8 cellular contexts compared by ENCODE assay signal in the genomic region with DNA sequence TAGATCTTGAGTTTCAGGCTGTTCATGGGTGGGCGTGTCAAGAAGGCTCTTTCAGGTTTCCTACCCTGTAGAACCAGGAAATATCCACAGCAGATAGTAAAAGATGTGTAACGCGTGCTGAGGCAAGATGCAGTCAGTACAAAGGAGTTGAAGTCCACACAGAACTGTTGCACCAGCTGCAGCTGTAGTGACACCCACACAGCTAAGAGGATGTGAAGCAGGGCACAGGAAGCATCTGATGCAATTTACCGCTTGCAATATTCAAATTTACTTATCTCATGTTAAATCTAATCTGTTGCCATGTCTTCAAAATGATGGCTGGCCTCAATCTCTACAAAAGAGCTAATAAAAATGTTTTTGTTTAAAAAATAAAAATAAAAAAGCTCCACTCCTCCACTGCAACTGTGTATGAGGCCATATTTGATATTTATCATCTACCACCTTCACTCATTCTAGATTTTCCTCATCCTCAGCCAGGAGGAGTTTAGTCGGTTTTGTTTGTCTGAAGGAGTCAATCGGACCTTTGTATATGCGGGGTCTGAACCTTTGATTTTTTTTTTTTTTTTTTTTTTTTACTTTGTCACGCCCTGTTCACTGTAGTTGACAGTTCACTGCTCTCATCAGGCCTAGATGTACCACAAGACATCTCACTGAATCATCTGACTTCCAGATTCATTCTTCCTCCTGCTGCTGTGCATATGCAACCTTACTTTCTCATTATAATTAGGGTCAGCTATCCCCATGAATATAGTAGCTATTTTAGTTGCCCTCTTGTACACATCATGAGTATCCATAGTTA.
DNase-seq lines count a peak whose midpoint lies in the region; ATAC-seq, FAIRE-seq and TF ChIP-seq lines count a peak whose summit lies in the region.

No MANE protein-coding gene starts in this region.

- DNase-seq in CD1c-positive myeloid dendritic cell (ENCODE audit: extremely low spot score) (peak; percentile 85), NOMO-1 treated with dmso at 0.1 percent for 144 hours (lab: John Stamatoyannopoulos, UW; ENCODE audit: unreplicated experiment) (peak; percentile 13), astrocyte (ENCODE audit: low read depth) (no peak), posterior cingulate gyrus (no peak), neural progenitor cell (ENCODE audit: low spot score) (no peak), caudate nucleus (lab: John Stamatoyannopoulos, UW) (no peak), D341Med (ENCODE audit: low spot score) (no peak)

- no peaks in the 10 kb centered on the region for H3K4me1 Mint-ChIP-seq in astrocyte (ENCODE audit: low read depth, unreplicated experiment)
- peaks cover 4% of the 10 kb centered on the region for H3K4me1 Mint-ChIP-seq in neural progenitor cell

- no peaks in the 10 kb centered on the region for H3F3A ChIP-seq in neural progenitor cell (ENCODE audit: low read depth)

- H3K4me3 ChIP-seq in astrocyte (ENCODE audit: insufficient read depth, low read depth, low read length) = no peak overlapping the region
- no peak overlapping the region for H3K4me3 ChIP-seq in neural progenitor cell

- H3K27me3 Mint-ChIP-seq in astrocyte (ENCODE audit: low read depth, unreplicated experiment) (no peaks in the 10 kb centered on the region), neural progenitor cell (ENCODE audit: insufficient read depth, low read depth) (peaks cover 2% of the 10 kb centered on the region)

- FAIRE-seq in astrocyte (lab: Jason Lieb, UNC) = no peak

- H2AFZ ChIP-seq in astrocyte (ENCODE audit: low read depth, low read length) (no peak overlapping the region), neural progenitor cell (replicated peaks) (no peak overlapping the region)

- no peak overlapping the region for H3K4me2 ChIP-seq in astrocyte (ENCODE audit: low read length)
- no peak overlapping the region for H3K4me2 ChIP-seq in neural progenitor cell

- H3K4me3 Mint-ChIP-seq in astrocyte (ENCODE audit: unreplicated experiment) = no peak overlapping the region
- no peak overlapping the region for H3K4me3 Mint-ChIP-seq in neural progenitor cell

- H3K27me3 ChIP-seq in astrocyte (ENCODE audit: insufficient read depth, low read length) = no peaks in the 10 kb centered on the region
- H3K27me3 ChIP-seq in neural progenitor cell = no peaks in the 10 kb centered on the region

- H4K20me1 ChIP-seq in astrocyte (ENCODE audit: insufficient read depth, low read length) (no peaks in the 10 kb centered on the region), neural progenitor cell (ENCODE audit: low read depth) (no peaks in the 10 kb centered on the region)

- no peaks in the 10 kb centered on the region for H3K36me3 ChIP-seq in astrocyte (ENCODE audit: insufficient read depth, low read length)
- no peaks in the 10 kb centered on the region for H3K36me3 ChIP-seq in neural progenitor cell

- intact Hi-C loops in posterior cingulate gyrus (cut with DNase I) = loop anchor here (5.0 kb wide), 1 partner anchor 230 kb away; no protein-coding TSS in a partner anchor

- H3K9ac ChIP-seq in astrocyte (ENCODE audit: low read length) = no peak overlapping the region
- no peak overlapping the region for H3K9ac ChIP-seq in neural progenitor cell

- H3K79me2 ChIP-seq in astrocyte (ENCODE audit: insufficient read depth, low read length) (no peaks in the 10 kb centered on the region), neural progenitor cell (ENCODE audit: low read depth) (no peaks in the 10 kb centered on the region)

- peak overlapping the region; percentile 14 for H3K27ac Mint-ChIP-seq in astrocyte (ENCODE audit: unreplicated experiment)
- no peak overlapping the region for H3K27ac Mint-ChIP-seq in neural progenitor cell

- ATAC-seq in GM21717 (IDR thresholded peaks at IDR 0.05; ENCODE audit: unreplicated experiment) = peak; percentile 78

- no peaks in the 10 kb centered on the region for H3K4me1 ChIP-seq in astrocyte (ENCODE audit: insufficient read depth, low read length)
- H3K4me1 ChIP-seq in neural progenitor cell = peaks cover 10% of the 10 kb centered on the region

- no peak overlapping the region for H3K27ac ChIP-seq in astrocyte (ENCODE audit: low read depth, low read length)
- no peak overlapping the region for H3K27ac ChIP-seq in neural progenitor cell
- no peak overlapping the region for H3K27ac ChIP-seq in caudate nucleus (ENCODE audit: low read depth, low read length)

- H3K36me3 Mint-ChIP-seq in astrocyte (ENCODE audit: low read depth, unreplicated experiment) (no peaks in the 10 kb centered on the region), neural progenitor cell (no peaks in the 10 kb centered on the region)

- H3K9me3 ChIP-seq in astrocyte (ENCODE audit: insufficient read depth, low read depth, low read length) (no peaks in the 10 kb centered on the region), neural progenitor cell (ENCODE audit: low read depth) (no peaks in the 10 kb centered on the region)

- no peaks in the 10 kb centered on the region for H3K9me3 Mint-ChIP-seq in astrocyte (ENCODE audit: unreplicated experiment)
- no peaks in the 10 kb centered on the region for H3K9me3 Mint-ChIP-seq in neural progenitor cell

- no peak for TF ChIP-seq CTCF in astrocyte (IDR thresholded peaks at IDR 0.05; ENCODE audit: insufficient read depth, low read depth, low read length)
- no peak for TF ChIP-seq CTCF in neural progenitor cell (IDR thresholded peaks at IDR 0.05)

Comparison
In these comparisons a context has a peak if more than half of its experiments do, and no peak if none do; other contexts are left out.
1. DNase-seq: peak in CD1c-positive myeloid dendritic cell (single experiment) and NOMO-1 treated with dmso at 0.1 percent for 144 hours (single experiment); none in astrocyte (single experiment), posterior cingulate gyrus (0 of 10), neural progenitor cell (single experiment), caudate nucleus (0 of 61) and D341Med (single experiment).